Comparison of ENCODE assay signal across 19 cellular contexts in genomic region chr5:93715776-93716175, GRCh38. TPM values are rescaled to one million over a fixed set of nuclear protein-coding genes. Genes with fewer than 3 reads are reported as not detected.
A peak's percentile ranks its signal among the peaks of the same experiment; 100 is the strongest.
DNase-seq lines count a peak whose midpoint lies in the region; ATAC-seq and TF ChIP-seq lines count a peak whose summit lies in the region.
"Had no signal": no experiment of that assay in that cellular context is flagged by ENCODE, and none has a peak within 500 bp of the region (broad histone marks: within the 10 kb centered on the region; RNA-seq: fewer than 3 reads in every experiment).

No MANE protein-coding gene starts in this region.

- POLR2A ChIA-PET in HEK293T (lab: Yijun Ruan, JAX) = no interaction called here

- CTCF ChIA-PET in HEK293T (lab: Yijun Ruan, JAX) = no interaction called here

- H3K27ac Mint-ChIP-seq in immature natural killer cell (no peak overlapping the region), nephron (peak overlapping the region in 2 of 3 experiments; percentile 13 to 15)
- H3K27ac Mint-ChIP-seq in activated naive CD4-positive, alpha-beta T cell treated with anti-CD3 and anti-CD28 coated beads, Interleukin-2, amount 50 U/mL, for 72 hours = no peak overlapping the region
- H3K27ac Mint-ChIP-seq: B cell, CD14-positive monocyte had no signal

- no peak for ATAC-seq in GM19351 (IDR thresholded peaks at IDR 0.05; ENCODE audit: unreplicated experiment)
- no peak for ATAC-seq in GM21515 (IDR thresholded peaks at IDR 0.05; ENCODE audit: unreplicated experiment)
- ATAC-seq in GM21526 (IDR thresholded peaks at IDR 0.05; ENCODE audit: low FRiP score, unreplicated experiment) = no peak
- no peak for ATAC-seq in activated naive CD4-positive, alpha-beta T cell treated with anti-CD3 and anti-CD28 coated beads, Interleukin-2, amount 50 U/mL, for 72 hours
- ATAC-seq: Panc1 had no signal

- H3K4me3 Mint-ChIP-seq in immature natural killer cell (peak overlapping the region in 4 of 5 donors; percentile 2 to 41 (median 16)), nephron (no peak overlapping the region)
- H3K4me3 Mint-ChIP-seq: B cell, CD14-positive monocyte had no signal

- peaks cover 28 to 34% of the 10 kb centered on the region in 2 donors for H3K4me1 Mint-ChIP-seq in immature natural killer cell
- peaks cover 18% of the 10 kb centered on the region for H3K4me1 Mint-ChIP-seq in nephron
- H3K4me1 Mint-ChIP-seq: B cell had no signal

- H3K9me3 Mint-ChIP-seq in immature natural killer cell (no peaks in the 10 kb centered on the region), nephron (peaks cover 9% of the 10 kb centered on the region)
- no peaks in the 10 kb centered on the region for H3K9me3 Mint-ChIP-seq in activated naive CD4-positive, alpha-beta T cell treated with anti-CD3 and anti-CD28 coated beads, Interleukin-2, amount 50 U/mL, for 72 hours

- H3K27me3 Mint-ChIP-seq in immature natural killer cell (ENCODE audit: low read depth in 3 of 3) (no peaks in the 10 kb centered on the region), nephron (ENCODE audit: low read depth) (no peaks in the 10 kb centered on the region)
- H3K27me3 Mint-ChIP-seq: B cell had no signal

- H3K36me3 Mint-ChIP-seq in immature natural killer cell = no peaks in the 10 kb centered on the region
- H3K36me3 Mint-ChIP-seq in nephron (ENCODE audit: low read depth) = peaks cover 14% of the 10 kb centered on the region
- H3K36me3 Mint-ChIP-seq in activated naive CD4-positive, alpha-beta T cell treated with anti-CD3 and anti-CD28 coated beads, Interleukin-2, amount 50 U/mL, for 72 hours = no peaks in the 10 kb centered on the region
- H3K36me3 Mint-ChIP-seq: CD14-positive monocyte had no signal

- DNase-seq in HEK293T (ENCODE audit: extremely low spot score) = no peak
- DNase-seq in NCI-H345 (lab: John Stamatoyannopoulos, UW) = peak; percentile 8
- DNase-seq in immature natural killer cell = no peak
- DNase-seq in activated naive CD4-positive, alpha-beta T cell treated with anti-CD3 and anti-CD28 coated beads, Interleukin-2, amount 50 U/mL, for 72 hours (ENCODE audit: low spot score in 2 of 2) = no peak
- DNase-seq: DMS79 treated with DMSO at 0.1 percent for 48 hours, GM23248, KBM-7, NCI-H1092, NCI-H1436, NCI-H2029 treated with DMSO at 0.1 percent for 48 hours, NCI-H446 treated with DMSO at 0.1 percent for 48 hours, SIG-M5 had no signal

- TF ChIP-seq CTCF in nephron (IDR thresholded peaks at IDR 0.05; ENCODE audit: unreplicated experiment in 3 of 3) = no peak

TF ChIP-seq in HEK293T, 16 proteins besides CTCF, POLR2A, EP300 and RAD21:
- TF ChIP-seq ELF4 (IDR thresholded peaks at IDR 0.05) = no peak
- TF ChIP-seq FOXA1 (IDR thresholded peaks at IDR 0.05) = no peak
- TF ChIP-seq ARNT (IDR thresholded peaks at IDR 0.05) = no peak
- TF ChIP-seq ZNF384 (IDR thresholded peaks at IDR 0.05) = peak; percentile 2; the same call in 1 of the 2 replicates
- TF ChIP-seq L3MBTL2 (conservative IDR thresholded peaks at IDR 0.05) = no peak
- TF ChIP-seq CTBP1 (IDR thresholded peaks at IDR 0.05; ENCODE audit: borderline replicate concordance) = no peak
- TF ChIP-seq LEF1 (IDR thresholded peaks at IDR 0.05; ENCODE audit: borderline replicate concordance) = no peak
- no peak for TF ChIP-seq HDGF (IDR thresholded peaks at IDR 0.05; ENCODE audit: borderline replicate concordance)

RNA-seq across cellular contexts. Expression of gene POU5F2, which starts 25.6 kb away (rescaled TPM):
- polyA plus RNA-seq in immature natural killer cell = under 1 TPM in 1 of 3 donors, not detected in 2; 0.25 TPM
- 1 to 10 TPM in 1 of 2 donors, under 1 TPM in 1; 0.75 to 1.2 TPM for total RNA-seq in activated naive CD4-positive, alpha-beta T cell treated with anti-CD3 and anti-CD28 coated beads, Interleukin-2, amount 50 U/mL, for 72 hours

Comparison
In these comparisons a context has a peak if more than half of its experiments do, and no peak if none do; other contexts are left out.
1. H3K27ac Mint-ChIP-seq: peak in nephron (2 of 3); none in immature natural killer cell (0 of 6) and activated naive CD4-positive, alpha-beta T cell treated with anti-CD3 and anti-CD28 coated beads, Interleukin-2, amount 50 U/mL, for 72 hours (0 of 2).
2. H3K4me3 Mint-ChIP-seq: peak in immature natural killer cell (4 of 5); none in nephron (0 of 3).